ENCODE assay signal across 14 cellular contexts in the genomic region with DNA sequence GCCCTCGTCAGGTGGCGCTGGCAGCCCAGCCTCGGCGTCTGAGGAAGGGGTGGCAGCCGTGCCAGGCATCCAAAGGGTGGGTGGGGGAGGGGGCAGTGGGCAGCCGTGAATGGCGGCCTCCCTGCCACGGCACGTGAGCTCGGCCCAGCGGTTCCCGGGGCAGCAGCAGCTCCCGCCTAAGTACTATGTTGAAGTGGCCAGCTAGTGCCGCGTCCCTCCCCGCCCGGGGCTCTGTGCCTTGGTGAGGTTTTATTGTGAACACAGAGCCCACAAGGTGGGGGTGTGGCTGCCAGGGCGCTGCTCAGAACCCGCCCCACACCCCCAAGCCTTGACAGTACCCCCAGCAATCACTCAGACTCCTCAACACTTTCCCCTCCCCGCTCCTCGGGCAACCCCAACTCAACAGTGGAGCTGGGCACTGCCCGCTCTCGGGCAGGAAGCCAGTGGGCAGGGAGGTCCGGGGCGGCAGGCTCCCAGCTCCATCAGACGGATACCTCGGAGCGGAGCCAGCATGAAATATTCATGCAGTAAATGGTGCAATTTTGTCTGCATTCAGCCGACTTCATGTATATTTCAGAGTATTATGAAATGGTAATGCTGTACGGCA.
"Had no signal": no experiment of that assay in that cellular context is flagged by ENCODE, and none has a peak within 500 bp of the region (broad histone marks: within the 10 kb centered on the region; RNA-seq: fewer than 3 reads in every experiment).

No MANE protein-coding gene starts in this region.

- H3K4me3 ChIP-seq: neural progenitor cell, pancreas, sigmoid colon, spleen, suprapubic skin, upper lobe of left lung had no signal

- ATAC-seq: activated CD8-positive, alpha-beta T cell treated with anti-CD3 and anti-CD28 coated beads for 36 hours; activated naive CD4-positive, alpha-beta T cell treated with anti-CD3 and anti-CD28 coated beads, Interleukin-2, amount 50 U/mL, for 72 hours; esophagus mucosa; WTC11 had no signal

- H3K27me3 ChIP-seq: neural progenitor cell, pancreas had no signal

- H3K36me3 ChIP-seq: neural progenitor cell, pancreas, sigmoid colon, spleen, suprapubic skin, upper lobe of left lung had no signal

- H3K9me3 ChIP-seq: pancreas, sigmoid colon, spleen, suprapubic skin, upper lobe of left lung had no signal

- H3K27ac ChIP-seq: neural progenitor cell, pancreas, sigmoid colon, spleen, suprapubic skin, upper lobe of left lung had no signal

- DNase-seq: activated CD4-positive, alpha-beta T cell treated with anti-CD3 and anti-CD28 coated beads for 48 hours; activated CD8-positive, alpha-beta memory T cell treated with anti-CD3 and anti-CD28 coated beads, Interleukin-2, amount 50 U/mL, for 4 hours; activated CD8-positive, alpha-beta T cell treated with anti-CD3 and anti-CD28 coated beads for 36 hours; activated effector memory CD4-positive, alpha-beta T cell treated with anti-CD3 and anti-CD28 coated beads, Interleukin-2, amount 50 U/mL, for 16 hours; activated T-cell treated with anti-CD3 and anti-CD28 coated beads, Interleukin-2, amount 50 U/mL, for 48 hours; sigmoid colon had no signal

- H3K4me1 ChIP-seq: pancreas, suprapubic skin had no signal
